In genomic region chr6:157864185-157864761, GRCh38 we compare ENCODE assay signal across 1 cellular context.
TF ChIP-seq lines count a peak whose summit lies in the region.

No MANE protein-coding gene starts in this region.

TF ChIP-seq in IMR-90, 13 proteins besides CTCF, POLR2A, EP300 and RAD21 (continued from another document):
- no peak for TF ChIP-seq ELK1 (IDR thresholded peaks at IDR 0.05; ENCODE audit: borderline replicate concordance, low read depth, low read length)
- no peak for TF ChIP-seq USF2 (IDR thresholded peaks at IDR 0.05; ENCODE audit: low read depth, low read length)
- no peak for TF ChIP-seq CEBPB (IDR thresholded peaks at IDR 0.05; ENCODE audit: low read depth, low read length)
